In the genomic region with DNA sequence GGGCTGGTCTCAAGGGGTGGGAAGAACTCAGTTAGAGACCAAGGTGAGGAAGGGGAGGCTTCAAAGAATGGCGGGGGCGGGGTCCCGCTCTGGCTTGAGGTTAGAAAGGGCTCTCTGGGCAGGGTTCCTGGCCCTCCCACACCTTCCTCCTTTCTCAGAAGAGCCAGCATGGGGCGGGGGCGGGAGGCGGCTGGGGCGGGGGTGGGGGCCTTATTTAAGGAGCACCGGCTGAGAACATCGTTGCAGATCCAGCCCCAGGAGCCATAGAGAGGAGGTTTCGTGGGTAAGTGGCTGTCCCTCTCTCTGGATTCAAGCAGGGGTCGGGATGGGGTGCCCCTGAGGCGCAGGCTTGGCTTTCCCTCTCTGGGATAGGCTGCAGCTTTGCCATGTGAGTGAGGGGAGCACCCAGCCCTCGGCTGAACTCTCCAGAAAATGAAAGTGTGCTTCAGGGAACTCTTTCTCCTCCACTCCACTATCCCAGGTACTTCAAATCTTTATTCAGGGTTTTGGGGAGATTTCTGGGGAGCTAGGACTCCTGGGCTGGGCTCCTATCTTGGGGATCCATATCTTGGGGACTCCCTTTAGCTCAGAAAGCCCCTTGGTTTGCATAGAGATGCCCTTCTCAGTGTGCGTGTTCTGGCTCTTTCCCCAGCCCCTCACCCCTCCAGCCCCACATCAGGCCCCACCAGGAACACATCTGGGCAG, we compare ENCODE assay signal across 10 cellular contexts. TPM values are rescaled to one million over a fixed set of nuclear protein-coding genes. Genes with fewer than 3 reads are reported as not detected.
DNase-seq lines count a peak whose midpoint lies in the region; ATAC-seq and TF ChIP-seq lines count a peak whose summit lies in the region.
"Had no signal": no experiment of that assay in that cellular context is flagged by ENCODE, and none has a peak within 500 bp of the region (broad histone marks: within the 10 kb centered on the region; RNA-seq: fewer than 3 reads in every experiment).

No MANE protein-coding gene starts in this region.

- peak overlapping the region; percentile 34 to 71 (median 48) for H3K27ac ChIP-seq in Peyer's patch
- peak overlapping the region; percentile 67 for H3K27ac ChIP-seq in effector memory CD4-positive, alpha-beta T cell (ENCODE audit: insufficient read depth, low read length, poor library complexity, severe bottlenecking)
- H3K27ac ChIP-seq in skeletal muscle tissue (ENCODE audit: low read depth, low read length), result peak overlapping the region; percentile 56
- H3K27ac ChIP-seq: foreskin keratinocyte had no signal

- TF ChIP-seq CTCF in Peyer's patch (IDR thresholded peaks at IDR 0.05), result no peak

- H3K9me3 ChIP-seq in Peyer's patch (no peaks in the 10 kb centered on the region), skeletal muscle tissue (ENCODE audit: control insufficient read depth in 3 of 3, low read length in 3 of 3) (no peaks in the 10 kb centered on the region)
- H3K9me3 ChIP-seq in effector memory CD4-positive, alpha-beta T cell (ENCODE audit: control insufficient read depth, low read length), result no peaks in the 10 kb centered on the region

- H3K4me3 ChIP-seq in Peyer's patch (peak overlapping the region in 3 of 4 donors; percentile 37 to 44 (median 41)), skeletal muscle tissue (ENCODE audit: low read length in 3 of 3) (peak overlapping the region in 1 of 3 donors; percentile 1)
- H3K4me3 ChIP-seq in effector memory CD4-positive, alpha-beta T cell (ENCODE audit: insufficient read depth, low read depth, low read length, poor library complexity, severe bottlenecking), result peak overlapping the region; percentile 56

- ATAC-seq in HG02642 (IDR thresholded peaks at IDR 0.05; ENCODE audit: poor library complexity, unreplicated experiment), result no peak
- ATAC-seq in HG02884 (IDR thresholded peaks at IDR 0.05; ENCODE audit: unreplicated experiment), result no peak
- ATAC-seq: foreskin keratinocyte had no signal

- peak; percentile 51 for DNase-seq in GM03348 (ENCODE audit: low spot score)
- DNase-seq in Peyer's patch, result peak in 1 of 3 donors; percentile 54
- DNase-seq in effector memory CD4-positive, alpha-beta T cell, result no peak
- DNase-seq in SHP77 treated with DMSO at 0.1 percent for 48 hours (lab: John Stamatoyannopoulos, UW), result no peak
- no peak for DNase-seq in epidermal melanocyte (ENCODE audit: insufficient read length, low spot score)
- DNase-seq: foreskin keratinocyte had no signal

- no peak for TF ChIP-seq POLR2A in Peyer's patch (IDR thresholded peaks at IDR 0.05)

- peaks cover 0 to 40% (median 2%) of the 10 kb centered on the region in 4 donors for H3K4me1 ChIP-seq in Peyer's patch
- peaks cover 46% of the 10 kb centered on the region for H3K4me1 ChIP-seq in effector memory CD4-positive, alpha-beta T cell (ENCODE audit: control insufficient read depth, insufficient read depth, low read length, poor library complexity, severe bottlenecking)
- H3K4me1 ChIP-seq in skeletal muscle tissue (ENCODE audit: control insufficient read depth in 3 of 3, insufficient read depth in 3 of 3, low read length in 3 of 3), result peaks cover 12 to 21% (median 20%) of the 10 kb centered on the region in 3 donors
- H3K4me1 ChIP-seq: foreskin keratinocyte had no signal

- no peaks in the 10 kb centered on the region for H3K27me3 ChIP-seq in Peyer's patch
- no peaks in the 10 kb centered on the region for H3K27me3 ChIP-seq in effector memory CD4-positive, alpha-beta T cell (replicated peaks; ENCODE audit: control insufficient read depth, insufficient read depth, low read length, poor library complexity, severe bottlenecking)
- peaks cover 6 to 23% (median 11%) of the 10 kb centered on the region in 3 donors for H3K27me3 ChIP-seq in skeletal muscle tissue (ENCODE audit: control insufficient read depth in 3 of 3, insufficient read depth in 3 of 3, low read length in 3 of 3)

- H3K9ac ChIP-seq in skeletal muscle tissue (ENCODE audit: low read depth in 1 of 3, low read length in 3 of 3), result peak overlapping the region in 1 of 3 donors; percentile 38

- H3K36me3 ChIP-seq in Peyer's patch (no peaks in the 10 kb centered on the region), skeletal muscle tissue (ENCODE audit: control insufficient read depth in 3 of 3, insufficient read depth in 3 of 3, low read length in 3 of 3) (peaks cover 0 to 3% (median 0%) of the 10 kb centered on the region in 3 donors)
- H3K36me3 ChIP-seq in effector memory CD4-positive, alpha-beta T cell (ENCODE audit: control insufficient read depth, insufficient read depth, low read length), result no peaks in the 10 kb centered on the region

RNA-seq across cellular contexts. Expression of a gene that starts 3.3 kb away (rescaled TPM):
- total RNA-seq in Peyer's patch (10 to 100 TPM in 3 of 4 donors, 1 to 10 TPM in 1; 8.9 to 56.9 (median 29.3) TPM), skeletal muscle tissue (31.3 TPM)

RNA-seq across cellular contexts. Expression of a gene that starts 15.0 kb away (rescaled TPM):
- total RNA-seq in Peyer's patch (10 to 100 TPM; 36.9 to 57.8 (median 44.8) TPM), skeletal muscle tissue (3.1 TPM)

RNA-seq across cellular contexts. Expression of a gene that starts 15.7 kb away (rescaled TPM):
- 1 to 10 TPM in 1 of 4 donors, under 1 TPM in 1, not detected in 2; 0.85 to 2.8 TPM for total RNA-seq in Peyer's patch
- not detected for total RNA-seq in skeletal muscle tissue

RNA-seq across cellular contexts. Expression of a gene that starts 17.1 kb away (rescaled TPM):
- total RNA-seq in Peyer's patch, result 10 to 100 TPM in 1 of 4 donors, 1 to 10 TPM in 2, not detected in 1; 1.6 to 14.3 (median 6.3) TPM
- 3.7 TPM for total RNA-seq in skeletal muscle tissue
- total RNA-seq: HT1080 had no signal

RNA-seq across cellular contexts. Expression of a gene that starts 40.2 kb away (rescaled TPM):
- total RNA-seq in Peyer's patch, result 10 to 100 TPM in 3 of 4 donors, 1 to 10 TPM in 1; 6.5 to 22.9 (median 19.2) TPM
- 11.0 TPM for total RNA-seq in skeletal muscle tissue
